Comparison of ENCODE assay signal across 8 cellular contexts in genomic region chr6:155174576-155175174, GRCh38.
DNase-seq lines count a peak whose midpoint lies in the region; ATAC-seq and TF ChIP-seq lines count a peak whose summit lies in the region.

No MANE protein-coding gene starts in this region.

- no peaks in the 10 kb centered on the region for H3K27me3 ChIP-seq in lower lobe of right lung (ENCODE audit: low read depth)

- peak; percentile 30 for DNase-seq in DMS114 treated with DMSO at 0.1 percent for 48 hours (lab: John Stamatoyannopoulos, UW; ENCODE audit: unreplicated experiment)
- DNase-seq in NCI-H524 (lab: John Stamatoyannopoulos, UW), result peak; percentile 98 to 99
- peak; percentile 66 to 70 for DNase-seq in activated CD4-positive, alpha-beta T cell treated with anti-CD3 and anti-CD28 coated beads for 4 hours
- DNase-seq in dermis blood vessel endothelial cell, result peak; percentile 93
- no peak for DNase-seq in lower lobe of right lung
- peak; percentile 59 for DNase-seq in stimulated activated naive CD8-positive, alpha-beta T cell treated with anti-CD3 and anti-CD28 coated beads, Interleukin-15, Interleukin-2, amounts not matched to agents 100 U/mL and 50 U/mL, for 24 hours

- H3K4me1 ChIP-seq in lower lobe of right lung, result peaks cover 13% of the 10 kb centered on the region

- H3K36me3 ChIP-seq in lower lobe of right lung, result no peaks in the 10 kb centered on the region

- H3K27ac ChIP-seq in lower lobe of right lung, result no peak overlapping the region

- H3K9me3 ChIP-seq in lower lobe of right lung, result no peaks in the 10 kb centered on the region

- ATAC-seq in GM21381 (IDR thresholded peaks at IDR 0.05; ENCODE audit: unreplicated experiment) (peak; percentile 46), HG03571 (IDR thresholded peaks at IDR 0.05; ENCODE audit: unreplicated experiment) (peak; percentile 47), lower lobe of right lung (peak; percentile 85 to 87)
- ATAC-seq in stimulated activated naive CD8-positive, alpha-beta T cell treated with anti-CD3 and anti-CD28 coated beads, Interleukin-15, Interleukin-2, amounts not matched to agents 100 U/mL and 50 U/mL, for 24 hours, result peak; percentile 50

- no peak overlapping the region for H3K4me3 ChIP-seq in lower lobe of right lung

- intact Hi-C loops in lower lobe of right lung (cut with DNase I), result loop anchor here (10.0 kb wide), 1 partner anchor 240 kb away; no protein-coding TSS in a partner anchor

- peak; percentile 47 for TF ChIP-seq CTCF in lower lobe of right lung (IDR thresholded peaks at IDR 0.05)
